22 cellular contexts compared by ENCODE assay signal in genomic region chr17:67725232-67726206, GRCh38. TPM values are rescaled to one million over a fixed set of nuclear protein-coding genes. Genes with fewer than 3 reads are reported as not detected.
DNase-seq lines count a peak whose midpoint lies in the region; ATAC-seq, FAIRE-seq and TF ChIP-seq lines count a peak whose summit lies in the region.
"Had no signal": no experiment of that assay in that cellular context is flagged by ENCODE, and none has a peak within 500 bp of the region (broad histone marks: within the 10 kb centered on the region; RNA-seq: fewer than 3 reads in every experiment).

No MANE protein-coding gene starts in this region.

- H3K9me3 Mint-ChIP-seq in activated naive CD4-positive, alpha-beta T cell treated with anti-CD3 and anti-CD28 coated beads, Interleukin-2, amount 10 ng/mL, durations not matched to agents 7 days and 5 days: no peaks in the 10 kb centered on the region
- no peaks in the 10 kb centered on the region for H3K9me3 Mint-ChIP-seq in activated naive CD8-positive, alpha-beta T cell (ENCODE audit: low read depth)
- H3K9me3 Mint-ChIP-seq in stimulated activated naive B cell treated with anti-CD40 and anti-IgM and Interleukin-4, amounts not matched to agents 10 μg/mL and 1 μg/mL and 100 μg/mL, for 72 hours: no peaks in the 10 kb centered on the region

- H3K27me3 Mint-ChIP-seq in activated naive CD4-positive, alpha-beta T cell treated with anti-CD3 and anti-CD28 coated beads, Interleukin-2, amount 10 ng/mL, durations not matched to agents 7 days and 5 days: no peaks in the 10 kb centered on the region
- H3K27me3 Mint-ChIP-seq in activated naive CD8-positive, alpha-beta T cell: no peaks in the 10 kb centered on the region
- no peaks in the 10 kb centered on the region for H3K27me3 Mint-ChIP-seq in stimulated activated naive B cell treated with anti-CD40 and anti-IgM and Interleukin-4, amounts not matched to agents 10 μg/mL and 1 μg/mL and 100 μg/mL, for 72 hours
- H3K27me3 Mint-ChIP-seq: brain had no signal

- peak overlapping the region; percentile 99 for H3K27ac Mint-ChIP-seq in activated naive CD4-positive, alpha-beta T cell treated with anti-CD3 and anti-CD28 coated beads, Interleukin-2, amount 10 ng/mL, durations not matched to agents 7 days and 5 days
- peak overlapping the region; percentile 81 for H3K27ac Mint-ChIP-seq in activated naive CD8-positive, alpha-beta T cell
- peak overlapping the region; percentile 25 for H3K27ac Mint-ChIP-seq in stimulated activated naive B cell treated with anti-CD40 and anti-IgM and Interleukin-4, amounts not matched to agents 10 μg/mL and 1 μg/mL and 100 μg/mL, for 72 hours
- H3K27ac Mint-ChIP-seq: brain, H9 had no signal

- H3K36me3 Mint-ChIP-seq in activated naive CD4-positive, alpha-beta T cell treated with anti-CD3 and anti-CD28 coated beads, Interleukin-2, amount 10 ng/mL, durations not matched to agents 7 days and 5 days: peaks cover 74% of the 10 kb centered on the region
- H3K36me3 Mint-ChIP-seq in activated naive CD8-positive, alpha-beta T cell: peaks cover 5% of the 10 kb centered on the region
- H3K36me3 Mint-ChIP-seq in stimulated activated naive B cell treated with anti-CD40 and anti-IgM and Interleukin-4, amounts not matched to agents 10 μg/mL and 1 μg/mL and 100 μg/mL, for 72 hours: peaks cover 36 to 45% of the 10 kb centered on the region in 2 donors

- H3K27ac ChIP-seq in KOPT-K1 (ENCODE audit: low read depth, low read length, poor library complexity, severe bottlenecking) (peak overlapping the region; percentile 55), pancreas (no peak overlapping the region)
- H3K27ac ChIP-seq: esophagus squamous epithelium, RWPE1, uterus had no signal

- no peak for ATAC-seq in stimulated activated naive B cell treated with anti-CD40 and anti-IgM and Interleukin-4, amounts not matched to agents 10 μg/mL and 1 μg/mL and 100 μg/mL, for 72 hours (replicated peaks)
- no peak for ATAC-seq in pancreas
- no peak for ATAC-seq in HG03469 (IDR thresholded peaks at IDR 0.05; ENCODE audit: unreplicated experiment)
- ATAC-seq: sciatic nerve had no signal

- H3K36me3 ChIP-seq in KOPT-K1 (ENCODE audit: insufficient read depth, low read length) (peaks cover 98% of the 10 kb centered on the region), pancreas (peaks cover 0 to 66% (median 25%) of the 10 kb centered on the region in 3 donors)
- H3K36me3 ChIP-seq: uterus had no signal

- CTCF ChIA-PET in activated naive CD4-positive, alpha-beta T cell treated with anti-CD3 and anti-CD28 coated beads, Interleukin-2, amount 10 ng/mL, durations not matched to agents 7 days and 5 days (lab: Charles Lee): no interaction called here

- peaks cover 60% of the 10 kb centered on the region for H3K4me1 Mint-ChIP-seq in activated naive CD4-positive, alpha-beta T cell treated with anti-CD3 and anti-CD28 coated beads, Interleukin-2, amount 10 ng/mL, durations not matched to agents 7 days and 5 days
- peaks cover 46% of the 10 kb centered on the region for H3K4me1 Mint-ChIP-seq in activated naive CD8-positive, alpha-beta T cell (ENCODE audit: low read depth)
- H3K4me1 Mint-ChIP-seq in stimulated activated naive B cell treated with anti-CD40 and anti-IgM and Interleukin-4, amounts not matched to agents 10 μg/mL and 1 μg/mL and 100 μg/mL, for 72 hours: peaks cover 0 to 5% of the 10 kb centered on the region in 2 donors
- H3K4me1 Mint-ChIP-seq: H9 had no signal

- no peaks in the 10 kb centered on the region for H3K27me3 ChIP-seq in pancreas
- H3K27me3 ChIP-seq: esophagus squamous epithelium, uterus had no signal

- H3K4me3 Mint-ChIP-seq in activated naive CD4-positive, alpha-beta T cell treated with anti-CD3 and anti-CD28 coated beads, Interleukin-2, amount 10 ng/mL, durations not matched to agents 7 days and 5 days: peak overlapping the region; percentile 48
- H3K4me3 Mint-ChIP-seq in activated naive CD8-positive, alpha-beta T cell: peak overlapping the region; percentile 50
- no peak overlapping the region for H3K4me3 Mint-ChIP-seq in stimulated activated naive B cell treated with anti-CD40 and anti-IgM and Interleukin-4, amounts not matched to agents 10 μg/mL and 1 μg/mL and 100 μg/mL, for 72 hours
- H3K4me3 Mint-ChIP-seq: brain, H9 had no signal

- intact Hi-C loops in pancreas (cut with DNase I): no loop called here

- FAIRE-seq in pancreas (lab: Jason Lieb, UNC): no peak
- FAIRE-seq: G401.6 had no signal

- peak; percentile 36 for DNase-seq in activated naive CD4-positive, alpha-beta T cell treated with anti-CD3 and anti-CD28 coated beads, Interleukin-2, amount 10 ng/mL, durations not matched to agents 7 days and 5 days
- DNase-seq in activated naive CD4-positive, alpha-beta T cell treated with anti-CD3 and anti-CD28 coated beads, Interleukin-2, amount 50 U/mL, for 16 hours: no peak
- DNase-seq in stimulated activated naive B cell treated with anti-CD40 and anti-IgM and Interleukin-4, amounts not matched to agents 10 μg/mL and 1 μg/mL and 100 μg/mL, for 72 hours: no peak
- no peak for DNase-seq in pancreas
- DNase-seq: effector CD8-positive, alpha-beta T cell; esophagus squamous epithelium; H9; islet precursor cell; KBM-7; NCI-H187; NCI-H2227 treated with DMSO at 0.1 percent for 48 hours; NCI-H748 treated with DMSO at 0.1 percent for 48 hours; posterior cingulate gyrus; SK-N-SH; uterus had no signal

- H3K9me3 ChIP-seq in KOPT-K1 (ENCODE audit: insufficient read depth, low read length, poor library complexity, severe bottlenecking) (no peaks in the 10 kb centered on the region), pancreas (no peaks in the 10 kb centered on the region)
- H3K9me3 ChIP-seq: SK-N-SH, uterus had no signal

- 92 to 94% methylated on average over 8 of the region's 8 CpGs for WGBS in pancreas, 2 donors

- no peak overlapping the region for H3K4me3 ChIP-seq in pancreas
- H3K4me3 ChIP-seq: esophagus squamous epithelium, uterus had no signal

- no peaks in the 10 kb centered on the region for H3K4me1 ChIP-seq in pancreas
- H3K4me1 ChIP-seq: esophagus squamous epithelium, uterus had no signal

- no peak for TF ChIP-seq CTCF in pancreas (IDR thresholded peaks at IDR 0.05)

RNA-seq across cellular contexts. Expression of gene NOL11, which starts 7.8 kb away (rescaled TPM):
- 10 to 100 TPM in 5 of 6 donors, 1 to 10 TPM in 1; 8.3 to 19.1 (median 13.3) TPM for total RNA-seq in pancreas
- polyA plus RNA-seq in pancreas: 10 to 100 TPM; 19.7 to 28.0 TPM

Comparison
In these comparisons a context has a peak if more than half of its experiments do, and no peak if none do; other contexts are left out.
1. H3K27ac Mint-ChIP-seq: peak in every context shown above with its lines; median percentile 99 in activated naive CD4-positive, alpha-beta T cell treated with anti-CD3 and anti-CD28 coated beads, Interleukin-2, amount 10 ng/mL, durations not matched to agents 7 days and 5 days; 81 in activated naive CD8-positive, alpha-beta T cell; 25 in stimulated activated naive B cell treated with anti-CD40 and anti-IgM and Interleukin-4, amounts not matched to agents 10 μg/mL and 1 μg/mL and 100 μg/mL, for 72 hours.
2. H3K4me3 Mint-ChIP-seq: peak in activated naive CD4-positive, alpha-beta T cell treated with anti-CD3 and anti-CD28 coated beads, Interleukin-2, amount 10 ng/mL, durations not matched to agents 7 days and 5 days (single experiment) and activated naive CD8-positive, alpha-beta T cell (single experiment); none in stimulated activated naive B cell treated with anti-CD40 and anti-IgM and Interleukin-4, amounts not matched to agents 10 μg/mL and 1 μg/mL and 100 μg/mL, for 72 hours (0 of 2).